In genomic region chr21:43904316-43904925, GRCh38 we compare ENCODE assay signal across 31 cellular contexts. TPM values are rescaled to one million over a fixed set of nuclear protein-coding genes. Genes with fewer than 3 reads are reported as not detected.
DNase-seq lines count a peak whose midpoint lies in the region; ATAC-seq and TF ChIP-seq lines count a peak whose summit lies in the region.
"Had no signal": no experiment of that assay in that cellular context is flagged by ENCODE, and none has a peak within 500 bp of the region (broad histone marks: within the 10 kb centered on the region; RNA-seq: fewer than 3 reads in every experiment).

No MANE protein-coding gene starts in this region.

- H3K9me3 ChIP-seq in SK-N-SH, result no peaks in the 10 kb centered on the region
- H3K9me3 ChIP-seq in lower lobe of right lung, result no peaks in the 10 kb centered on the region
- no peaks in the 10 kb centered on the region for H3K9me3 ChIP-seq in skeletal muscle tissue (ENCODE audit: control insufficient read depth in 3 of 3, low read length in 3 of 3)
- H3K9me3 ChIP-seq: ascending aorta, pancreas, right lobe of liver, thoracic aorta, vagina had no signal

- H3K4me1 ChIP-seq in SK-N-SH (ENCODE audit: control insufficient read depth in 1 of 2, insufficient read depth in 2 of 2, low read depth in 1 of 2, low read length in 1 of 2), result peaks cover 0 to 13% of the 10 kb centered on the region in 2 experiments; a peak in 1 of 4 replicates
- H3K4me1 ChIP-seq in lower lobe of right lung, result peaks cover 33% of the 10 kb centered on the region
- H3K4me1 ChIP-seq in skeletal muscle tissue (ENCODE audit: control insufficient read depth in 3 of 3, insufficient read depth in 3 of 3, low read length in 3 of 3), result peaks cover 21 to 40% (median 38%) of the 10 kb centered on the region in 3 donors
- H3K4me1 ChIP-seq: foreskin keratinocyte had no signal

- no peak overlapping the region for H2AFZ ChIP-seq in SK-N-SH (ENCODE audit: low read depth)
- H2AFZ ChIP-seq: GM23248 had no signal

- no peaks in the 10 kb centered on the region for H3F3A ChIP-seq in SK-N-SH (replicated peaks; ENCODE audit: insufficient read depth)

- peaks cover 5 to 10% of the 10 kb centered on the region in 2 experiments for H3K36me3 ChIP-seq in SK-N-SH (replicated peaks in 1 of 2; ENCODE audit: control insufficient read depth in 1 of 2, insufficient read depth in 2 of 2, low read length in 1 of 2)
- peaks cover 31% of the 10 kb centered on the region for H3K36me3 ChIP-seq in lower lobe of right lung
- H3K36me3 ChIP-seq in skeletal muscle tissue (ENCODE audit: control insufficient read depth in 3 of 3, insufficient read depth in 3 of 3, low read length in 3 of 3), result peaks cover 0 to 6% (median 4%) of the 10 kb centered on the region in 3 donors
- H3K36me3 ChIP-seq: cardiac muscle cell, vagina had no signal

- POLR2A ChIA-PET in SK-N-SH (lab: Yijun Ruan, JAX) (interaction anchor here (0.9 kb wide), 1 partner anchor 16 kb away, joined by 4 read pairs; no protein-coding TSS in a partner anchor), GM10248 (lab: Yijun Ruan, JAX) (no interaction called here)

- TF ChIP-seq CTCF in SK-N-SH (IDR thresholded peaks at IDR 0.05) (no peak), VCaP (conservative IDR thresholded peaks at IDR 0.05) (no peak), lower lobe of right lung (IDR thresholded peaks at IDR 0.05) (no peak), GM10248 (IDR thresholded peaks at IDR 0.05; ENCODE audit: control extremely low read depth, extremely low read depth, low read depth, missing control alignments) (no peak)

- H3K79me2 ChIP-seq in SK-N-SH (ENCODE audit: insufficient read depth), result peaks cover 27% of the 10 kb centered on the region; the same call in 1 of the 2 replicates

- DNase-seq in SK-N-SH (peak; percentile 35), lower lobe of right lung (no peak), GM10248 (ENCODE audit: extremely low spot score) (no peak), NCI-H69 (lab: John Stamatoyannopoulos, UW) (no peak), NCI-H1436 treated with DMSO at 0.1 percent for 48 hours (lab: John Stamatoyannopoulos, UW) (no peak)
- DNase-seq: activated B cell treated with CpG ODN at 0.5 μM for 24 hours; activated CD4-positive, alpha-beta memory T cell treated with anti-CD3 and anti-CD28 coated beads for 36 hours; activated CD8-positive, alpha-beta memory T cell treated with anti-CD3 and anti-CD28 coated beads, Interleukin-2, amount 50 U/mL, for 4 hours; cortex of kidney; effector memory CD8-positive, alpha-beta T cell; foreskin keratinocyte; GM23248; Kasumi-1; naive B cell; NCI-H146; NCI-H446; OCI-M1; stimulated activated CD4-positive, alpha-beta T cell treated with anti-CD3 and anti-CD28 coated beads, Interleukin-15, amount 100 ng/mL, for 24 hours; stimulated activated naive CD4-positive, alpha-beta T cell treated with Interleukin-2 at 50 U/mL for 16 hours had no signal

- H3K4me2 ChIP-seq in SK-N-SH, result no peak overlapping the region

- ATAC-seq in SK-N-SH treated with all-trans-retinoic acid at 6 μM for 48 hours, result no peak
- peak in 1 of 2 donors; percentile 6 for ATAC-seq in lower lobe of right lung
- ATAC-seq: activated T-helper 17 cell treated with anti-CD3 and anti-CD28 coated beads, Interleukin-2, amount 50 U/mL, for 72 hours; effector memory CD8-positive, alpha-beta T cell; foreskin keratinocyte; HepG2 had no signal

- H3K4me3 ChIP-seq in SK-N-SH (ENCODE audit: low read depth in 2 of 2, low read length in 1 of 2), result no peak overlapping the region
- H3K4me3 ChIP-seq in lower lobe of right lung, result no peak overlapping the region
- peak overlapping the region in 1 of 3 donors; percentile 54 for H3K4me3 ChIP-seq in skeletal muscle tissue (ENCODE audit: low read length in 3 of 3)
- H3K4me3 ChIP-seq: ascending aorta, cardiac muscle cell, GM23248, pancreas, right lobe of liver, thoracic aorta, vagina had no signal

- intact Hi-C loops in lower lobe of right lung (cut with DNase I), result no loop called here

- TF ChIP-seq RAD21 in SK-N-SH (IDR thresholded peaks at IDR 0.05; ENCODE audit: low read length), result no peak

- CTCF ChIA-PET in SK-N-SH (lab: Yijun Ruan, JAX), result interaction anchor here (0.7 kb wide), 1 partner anchor 72 kb away, joined by 3 read pairs; no protein-coding TSS in a partner anchor
- CTCF ChIA-PET in GM10248 (lab: Yijun Ruan, JAX), result interaction anchor here (1.3 to 1.5 kb wide), 2 partner anchors 34 to 76 kb away, joined by 3 read pairs; no protein-coding TSS in a partner anchor

- H3K9ac ChIP-seq in SK-N-SH, result no peak overlapping the region
- H3K9ac ChIP-seq in skeletal muscle tissue (ENCODE audit: low read depth in 1 of 3, low read length in 3 of 3), result peak overlapping the region; percentile 28 to 80 (median 73)
- H3K9ac ChIP-seq: GM23248 had no signal

- WGBS in SK-N-SH (ENCODE audit: low lambda C conversion rate), result 97% methylated on average over 7 of the region's 16 CpGs

- no peak for TF ChIP-seq EP300 in SK-N-SH (IDR thresholded peaks at IDR 0.05; ENCODE audit: borderline replicate concordance in 1 of 2, low read depth in 1 of 2, low read length in 1 of 2)

- H4K20me1 ChIP-seq in SK-N-SH (ENCODE audit: insufficient read depth), result peaks cover 22% of the 10 kb centered on the region; the same call in 1 of the 2 replicates

- no peaks in the 10 kb centered on the region for H3K9me2 ChIP-seq in SK-N-SH

- H3K27me3 ChIP-seq in SK-N-SH (ENCODE audit: insufficient read depth) (no peaks in the 10 kb centered on the region), lower lobe of right lung (ENCODE audit: low read depth) (no peaks in the 10 kb centered on the region), skeletal muscle tissue (ENCODE audit: control insufficient read depth in 3 of 3, insufficient read depth in 3 of 3, low read length in 3 of 3) (no peaks in the 10 kb centered on the region)
- H3K27me3 ChIP-seq: ascending aorta, cardiac muscle cell, foreskin keratinocyte, pancreas, right lobe of liver, vagina had no signal

- H3K27ac ChIP-seq in SK-N-SH (ENCODE audit: low read depth in 2 of 2, low read length in 1 of 2) (no peak overlapping the region; a peak in 1 of 4 replicates), VCaP (peak overlapping the region; percentile 81), lower lobe of right lung (peak overlapping the region; percentile 72), skeletal muscle tissue (ENCODE audit: low read depth, low read length) (peak overlapping the region; percentile 88)
- H3K27ac ChIP-seq: 22Rv1, ascending aorta, cardiac muscle cell, foreskin keratinocyte, GM23248, pancreas, right lobe of liver, thoracic aorta, vagina had no signal

TF ChIP-seq in SK-N-SH, 30 proteins besides CTCF, POLR2A, EP300 and RAD21 (continues in another document):
- TF ChIP-seq RXRA (IDR thresholded peaks at IDR 0.05; ENCODE audit: borderline replicate concordance, low read depth) (no peak), IRF3 (IDR thresholded peaks at IDR 0.05; ENCODE audit: low read depth, low read length) (no peak), NRF1 (IDR thresholded peaks at IDR 0.05; ENCODE audit: low read depth, low read length) (no peak), FOXJ3 (CRISPR knock-in tag; IDR thresholded peaks at IDR 0.05) (no peak), TCF12 (IDR thresholded peaks at IDR 0.05) (no peak), USF1 (IDR thresholded peaks at IDR 0.05; ENCODE audit: borderline replicate concordance, low read depth) (no peak), GABPA (IDR thresholded peaks at IDR 0.05; ENCODE audit: low read depth) (no peak), RFX5 (IDR thresholded peaks at IDR 0.05; ENCODE audit: low read length) (no peak)

TF ChIP-seq in SK-N-SH treated with all-trans-retinoic acid at 6 μM for 48 hours, 23 proteins besides CTCF, POLR2A, EP300 and RAD21:
- TF ChIP-seq ESRRG (CRISPR knock-in tag; IDR thresholded peaks at IDR 0.05) (no peak), SNAI2 (CRISPR knock-in tag; IDR thresholded peaks at IDR 0.05) (no peak), ZNF565 (CRISPR knock-in tag; conservative IDR thresholded peaks at IDR 0.05; ENCODE audit: low read depth) (no peak), ISL1 (CRISPR knock-in tag; IDR thresholded peaks at IDR 0.05) (no peak), GLIS3 (CRISPR knock-in tag; IDR thresholded peaks at IDR 0.05) (no peak), ARNTL (CRISPR knock-in tag; IDR thresholded peaks at IDR 0.05; ENCODE audit: borderline replicate concordance, low read depth) (no peak), TSHZ2 (CRISPR knock-in tag; IDR thresholded peaks at IDR 0.05) (no peak), ZFP3 (CRISPR knock-in tag; IDR thresholded peaks at IDR 0.05) (no peak), ZNF8 (CRISPR knock-in tag; IDR thresholded peaks at IDR 0.05) (no peak)

RNA-seq across cellular contexts. Expression of gene AGPAT3, which starts 39.4 kb away (rescaled TPM):
- polyA plus RNA-seq in SK-N-SH (2012; rRNA removed), result 35.3 and 40.0 TPM in 2 replicates
- 23.8 and 31.4 TPM in 2 replicates for polyA plus RNA-seq in SK-N-SH (2012; cell fraction: cytosol; rRNA removed)
- 48.1 and 49.4 TPM in 2 replicates for polyA plus RNA-seq in SK-N-SH (2012; cell fraction: nucleus; rRNA removed)
- 83.3 TPM for total RNA-seq in lower lobe of right lung
- 16.7 TPM for total RNA-seq in skeletal muscle tissue

Comparison
In these comparisons a context has a peak if more than half of its experiments do, and no peak if none do; other contexts are left out.
1. H3K27ac ChIP-seq: peak in VCaP (single experiment), lower lobe of right lung (single experiment) and skeletal muscle tissue (single experiment); none in SK-N-SH (0 of 2).